24 cellular contexts compared by ENCODE assay signal in genomic region chr11:10282121-10282520, GRCh38.
"Had no signal": no experiment of that assay in that cellular context is flagged by ENCODE, and none has a peak within 500 bp of the region (broad histone marks: within the 10 kb centered on the region; RNA-seq: fewer than 3 reads in every experiment).

No MANE protein-coding gene starts in this region.

- H3K9me3 ChIP-seq: gastrocnemius medialis, heart left ventricle, suprapubic skin, vagina had no signal

- FAIRE-seq: colon had no signal

- ATAC-seq: esophagus mucosa; gastrocnemius medialis; heart left ventricle; left colon; left ventricle myocardium superior; natural killer cell; sciatic nerve; stimulated activated naive B cell treated with anti-CD40 and anti-IgM and Interleukin-4, amounts not matched to agents 10 μg/mL and 1 μg/mL and 100 μg/mL, for 72 hours had no signal

- H3K4me3 ChIP-seq: gastrocnemius medialis, heart left ventricle, lung, suprapubic skin, vagina had no signal

- DNase-seq: effector CD8-positive, alpha-beta T cell; endodermal cell; foreskin fibroblast; gastrocnemius medialis; heart left ventricle; hippocampal formation; islet precursor cell; kidney glomerular epithelial cell; left colon; left ventricle myocardium superior; natural killer cell; occipital lobe; stimulated activated CD4-positive, alpha-beta T cell treated with anti-CD3 and anti-CD28 coated beads, Interleukin-15, amount 100 ng/mL, for 24 hours; stimulated activated CD4-positive, alpha-beta T cell treated with anti-CD3 and anti-CD28 coated beads, Interleukin-2, amount 100 ng/mL, for 48 hours; stimulated activated naive B cell treated with anti-CD40 and anti-IgM and Interleukin-4, amounts not matched to agents 10 μg/mL and 1 μg/mL and 100 μg/mL, for 72 hours; trophoblast cell had no signal

- H3K36me3 ChIP-seq: gastrocnemius medialis, heart left ventricle, suprapubic skin, vagina had no signal

- H3K27ac ChIP-seq: epithelial cell of prostate, gastrocnemius medialis, heart left ventricle, parathyroid adenoma, suprapubic skin, vagina had no signal

- H2AFZ ChIP-seq: parathyroid adenoma had no signal

- H3K27me3 ChIP-seq: gastrocnemius medialis, heart left ventricle, suprapubic skin, vagina had no signal
